22 cellular contexts compared by ENCODE assay signal in genomic region chr5:142007237-142007544, GRCh38. TPM values are rescaled to one million over a fixed set of nuclear protein-coding genes. Genes with fewer than 3 reads are reported as not detected.
A peak's percentile ranks its signal among the peaks of the same experiment; 100 is the strongest.
DNase-seq lines count a peak whose midpoint lies in the region; ATAC-seq and TF ChIP-seq lines count a peak whose summit lies in the region.
"Had no signal": no experiment of that assay in that cellular context is flagged by ENCODE, and none has a peak within 500 bp of the region (broad histone marks: within the 10 kb centered on the region; RNA-seq: fewer than 3 reads in every experiment).

No MANE protein-coding gene starts in this region.

- H3K4me1 Mint-ChIP-seq in CD4-positive, CD25-positive, alpha-beta regulatory T cell = peaks cover 17 to 44% (median 26%) of the 10 kb centered on the region in 4 donors
- peaks cover 11% of the 10 kb centered on the region for H3K4me1 Mint-ChIP-seq in chondrocyte (ENCODE audit: low read depth)
- H3K4me1 Mint-ChIP-seq in osteocyte (ENCODE audit: unreplicated experiment) = peaks cover 8% of the 10 kb centered on the region

- H3K4me2 ChIP-seq in OCI-LY3 (ENCODE audit: low read length) = peak overlapping the region; percentile 45
- H3K4me2 ChIP-seq in smooth muscle cell = no peak overlapping the region
- H3K4me2 ChIP-seq: SK-N-SH had no signal

- intact Hi-C loops in prostate gland (cut with DNase I) = no loop called here

- H3K4me3 ChIP-seq in CD4-positive, CD25-positive, alpha-beta regulatory T cell (ENCODE audit: low read depth, low read length) = no peak overlapping the region
- H3K4me3 ChIP-seq in OCI-LY3 (ENCODE audit: low read length) (no peak overlapping the region), smooth muscle cell (no peak overlapping the region), prostate gland (no peak overlapping the region)
- H3K4me3 ChIP-seq: ovary, Peyer's patch, tibial artery had no signal

- peaks cover 19% of the 10 kb centered on the region for H3K36me3 Mint-ChIP-seq in CD4-positive, CD25-positive, alpha-beta regulatory T cell
- H3K36me3 Mint-ChIP-seq in chondrocyte (ENCODE audit: low read depth) = peaks cover 7% of the 10 kb centered on the region
- H3K36me3 Mint-ChIP-seq in osteocyte (ENCODE audit: unreplicated experiment) = peaks cover 45% of the 10 kb centered on the region

- no peaks in the 10 kb centered on the region for H3K27me3 Mint-ChIP-seq in CD4-positive, CD25-positive, alpha-beta regulatory T cell
- H3K27me3 Mint-ChIP-seq in chondrocyte (ENCODE audit: low read depth) (no peaks in the 10 kb centered on the region), osteocyte (ENCODE audit: unreplicated experiment) (no peaks in the 10 kb centered on the region)

- H3K9ac ChIP-seq in OCI-LY3 (ENCODE audit: low read length) = no peak overlapping the region
- no peak overlapping the region for H3K9ac ChIP-seq in smooth muscle cell (ENCODE audit: low read depth)
- H3K9ac ChIP-seq: SK-N-SH had no signal

- no peak for DNase-seq in CD4-positive, CD25-positive, alpha-beta regulatory T cell
- DNase-seq in chondrocyte (ENCODE audit: low spot score) (no peak), smooth muscle cell (lab: John Stamatoyannopoulos, UW; ENCODE audit: unreplicated experiment) (no peak), prostate gland (ENCODE audit: low spot score) (no peak), osteocyte (ENCODE audit: extremely low spot score, unreplicated experiment) (no peak), T-helper 9 cell (no peak)
- DNase-seq: activated CD8-positive, alpha-beta memory T cell treated with anti-CD3 and anti-CD28 coated beads for 24 hours; DMS 273 treated with DMSO at 0.1 percent for 48 hours; GOT3; KG1; left ventricle myocardium superior; NCI-H1092 treated with DMSO at 0.1 percent for 48 hours; NCI-H2107; NCI-H526 treated with DMSO at 0.1 percent for 48 hours; ovary; Peyer's patch; SK-N-SH; stimulated activated CD8-positive, alpha-beta memory T cell treated with anti-CD3 and anti-CD28 coated beads, Interleukin-4, amount 100 ng/mL, for 48 hours; tibial artery had no signal

- H3K27ac ChIP-seq in CD4-positive, CD25-positive, alpha-beta regulatory T cell (ENCODE audit: insufficient read depth, low read length, poor library complexity, severe bottlenecking) = peak overlapping the region; percentile 24
- peak overlapping the region; percentile 35 for H3K27ac ChIP-seq in OCI-LY3 (ENCODE audit: low read length)
- no peak overlapping the region for H3K27ac ChIP-seq in smooth muscle cell (ENCODE audit: low read depth)
- H3K27ac ChIP-seq in prostate gland = no peak overlapping the region
- H3K27ac ChIP-seq: ovary, Peyer's patch, tibial artery had no signal

- peaks cover 24% of the 10 kb centered on the region for H3K4me1 ChIP-seq in CD4-positive, CD25-positive, alpha-beta regulatory T cell (ENCODE audit: control insufficient read depth, insufficient read depth, low read length, poor library complexity, severe bottlenecking)
- H3K4me1 ChIP-seq in OCI-LY3 (ENCODE audit: low read length) (peaks cover 33% of the 10 kb centered on the region), smooth muscle cell (ENCODE audit: low read depth) (peaks cover 2% of the 10 kb centered on the region), prostate gland (replicated peaks) (no peaks in the 10 kb centered on the region)

- H3K9me3 Mint-ChIP-seq in CD4-positive, CD25-positive, alpha-beta regulatory T cell = no peaks in the 10 kb centered on the region
- no peaks in the 10 kb centered on the region for H3K9me3 Mint-ChIP-seq in chondrocyte (ENCODE audit: low read depth)
- no peaks in the 10 kb centered on the region for H3K9me3 Mint-ChIP-seq in osteocyte (ENCODE audit: unreplicated experiment)

- H2AFZ ChIP-seq in OCI-LY3 (ENCODE audit: low read depth, low read length) (no peak overlapping the region), smooth muscle cell (ENCODE audit: low read depth) (no peak overlapping the region)

- TF ChIP-seq CTCF in OCI-LY3 (IDR thresholded peaks at IDR 0.05; ENCODE audit: low read depth, low read length) (no peak), chondrocyte (IDR thresholded peaks at IDR 0.05) (no peak), smooth muscle cell (IDR thresholded peaks at IDR 0.05; ENCODE audit: borderline replicate concordance, insufficient read depth, poor library complexity, severe bottlenecking) (no peak), prostate gland (IDR thresholded peaks at IDR 0.05) (no peak), osteocyte (IDR thresholded peaks at IDR 0.05) (no peak)

- TF ChIP-seq POLR2A in prostate gland (IDR thresholded peaks at IDR 0.05) = no peak

- no peaks in the 10 kb centered on the region for H3F3A ChIP-seq in smooth muscle cell (ENCODE audit: low read depth)

- peak overlapping the region; percentile 21 to 99 (median 45) for H3K27ac Mint-ChIP-seq in CD4-positive, CD25-positive, alpha-beta regulatory T cell
- H3K27ac Mint-ChIP-seq in chondrocyte (ENCODE audit: unreplicated experiment) (peak overlapping the region; percentile 23), osteocyte (ENCODE audit: unreplicated experiment) (no peak overlapping the region)

- H3K79me2 ChIP-seq in OCI-LY3 (ENCODE audit: low read length) (peaks cover under 1% of the 10 kb centered on the region; the same call in 1 of the 2 replicates), smooth muscle cell (ENCODE audit: low read depth) (no peaks in the 10 kb centered on the region)

- no peaks in the 10 kb centered on the region for H3K9me3 ChIP-seq in CD4-positive, CD25-positive, alpha-beta regulatory T cell (ENCODE audit: control insufficient read depth in 2 of 2, low read length in 2 of 2)
- H3K9me3 ChIP-seq in OCI-LY3 (ENCODE audit: insufficient read depth, low read length) = no peaks in the 10 kb centered on the region
- no peaks in the 10 kb centered on the region for H3K9me3 ChIP-seq in smooth muscle cell (replicated peaks; ENCODE audit: low read depth)
- H3K9me3 ChIP-seq in prostate gland = no peaks in the 10 kb centered on the region
- H3K9me3 ChIP-seq: ovary, Peyer's patch, SK-N-SH, tibial artery had no signal

- no peak for ATAC-seq in CD4-positive, CD25-positive, alpha-beta regulatory T cell (ENCODE audit: low read depth in 2 of 2)
- peak; percentile 30 for ATAC-seq in GM18502 (IDR thresholded peaks at IDR 0.05; ENCODE audit: poor library complexity, unreplicated experiment)
- ATAC-seq: esophagus mucosa, left ventricle myocardium superior had no signal

- H3K27me3 ChIP-seq in CD4-positive, CD25-positive, alpha-beta regulatory T cell (ENCODE audit: control insufficient read depth, insufficient read depth, low read length) = no peaks in the 10 kb centered on the region
- H3K27me3 ChIP-seq in OCI-LY3 (ENCODE audit: low read depth, low read length) = no peaks in the 10 kb centered on the region
- no peaks in the 10 kb centered on the region for H3K27me3 ChIP-seq in smooth muscle cell (ENCODE audit: low read depth)
- no peaks in the 10 kb centered on the region for H3K27me3 ChIP-seq in prostate gland (replicated peaks; ENCODE audit: insufficient read depth)
- H3K27me3 ChIP-seq: ovary, Peyer's patch, tibial artery had no signal

- peak overlapping the region in 1 of 4 donors; percentile 53 for H3K4me3 Mint-ChIP-seq in CD4-positive, CD25-positive, alpha-beta regulatory T cell
- no peak overlapping the region for H3K4me3 Mint-ChIP-seq in chondrocyte (ENCODE audit: unreplicated experiment)
- no peak overlapping the region for H3K4me3 Mint-ChIP-seq in osteocyte (ENCODE audit: unreplicated experiment)

- peaks cover 22% of the 10 kb centered on the region for H3K36me3 ChIP-seq in CD4-positive, CD25-positive, alpha-beta regulatory T cell (ENCODE audit: control insufficient read depth, insufficient read depth, low read length)
- H3K36me3 ChIP-seq in OCI-LY3 (replicated peaks; ENCODE audit: low read depth, low read length) = peaks cover 24% of the 10 kb centered on the region
- H3K36me3 ChIP-seq in smooth muscle cell (ENCODE audit: low read depth) = peaks cover 4% of the 10 kb centered on the region
- H3K36me3 ChIP-seq in prostate gland = no peaks in the 10 kb centered on the region
- H3K36me3 ChIP-seq: ovary had no signal

- no peaks in the 10 kb centered on the region for H4K20me1 ChIP-seq in OCI-LY3 (ENCODE audit: insufficient read depth, low read length)
- no peaks in the 10 kb centered on the region for H4K20me1 ChIP-seq in smooth muscle cell (ENCODE audit: low read depth)

- WGBS in smooth muscle cell (ENCODE audit: low lambda C conversion rate) = 96% methylated on average over 1 of the region's 1 CpG
- 76% methylated on average over 1 of the region's 1 CpG for WGBS in prostate gland

RNA-seq across cellular contexts. Expression of gene GNPDA1, which starts 5.6 kb away (rescaled TPM):
- 7.7 TPM for total RNA-seq in CD4-positive, CD25-positive, alpha-beta regulatory T cell
- polyA plus RNA-seq in CD4-positive, CD25-positive, alpha-beta regulatory T cell = 10 to 100 TPM; 21.6 to 25.4 (median 22.9) TPM
- total RNA-seq in chondrocyte = 31.2 to 41.8 TPM (median 34.5 TPM) in 3 replicates
- total RNA-seq in smooth muscle cell = 20.7 and 29.6 TPM in 2 replicates
- polyA plus RNA-seq in smooth muscle cell = 28.3 and 30.3 TPM in 2 replicates
- total RNA-seq in prostate gland = 10 to 100 TPM; 30.0 to 58.5 TPM
- total RNA-seq in osteocyte = 51.4 and 52.0 TPM in 2 replicates

RNA-seq across cellular contexts. Expression of gene RNF14, which starts 38.3 kb away (rescaled TPM):
- 24.4 TPM for total RNA-seq in CD4-positive, CD25-positive, alpha-beta regulatory T cell
- 10 to 100 TPM; 38.2 to 56.8 (median 48.6) TPM for polyA plus RNA-seq in CD4-positive, CD25-positive, alpha-beta regulatory T cell
- total RNA-seq in chondrocyte = 80.4 to 83.6 TPM (median 83.5 TPM) in 3 replicates
- total RNA-seq in smooth muscle cell = 75.9 and 76.4 TPM in 2 replicates
- 43.8 and 45.1 TPM in 2 replicates for polyA plus RNA-seq in smooth muscle cell
- 10 to 100 TPM; 40.8 to 66.9 TPM for total RNA-seq in prostate gland
- 66.8 and 73.8 TPM in 2 replicates for total RNA-seq in osteocyte

RNA-seq across cellular contexts. Expression of gene PCDH12, which starts 49.2 kb away (rescaled TPM):
- not detected for total RNA-seq in CD4-positive, CD25-positive, alpha-beta regulatory T cell
- under 1 TPM; 0.12 to 0.33 (median 0.20) TPM for polyA plus RNA-seq in CD4-positive, CD25-positive, alpha-beta regulatory T cell
- 0.02 TPM in 1 of 3 replicates, not detected in the others for total RNA-seq in chondrocyte
- not detected in 2 replicates for total RNA-seq in smooth muscle cell
- 0.21 and 0.25 TPM in 2 replicates for polyA plus RNA-seq in smooth muscle cell
- 1 to 10 TPM in 1 of 2 donors, under 1 TPM in 1; 0.82 to 1.4 TPM for total RNA-seq in prostate gland
- not detected in 2 replicates for total RNA-seq in osteocyte

Comparison
In these comparisons a context has a peak if more than half of its experiments do, and no peak if none do; other contexts are left out.
1. H3K27ac ChIP-seq: peak in CD4-positive, CD25-positive, alpha-beta regulatory T cell (single experiment) and OCI-LY3 (single experiment); none in smooth muscle cell (single experiment) and prostate gland (0 of 2).